1 cellular context compared by ENCODE assay signal in genomic region chr15:66505430-66505811, GRCh38.
TF ChIP-seq lines count a peak whose summit lies in the region.

No MANE protein-coding gene starts in this region.

TF ChIP-seq in HEK293, 187 proteins besides CTCF, POLR2A, EP300 and RAD21 (continued from another document):
- TF ChIP-seq ZNF610 (tag by site-specific recombination; IDR thresholded peaks at IDR 0.05; ENCODE audit: borderline replicate concordance) = no peak
- no peak; the same call in 1 of the 2 replicates for TF ChIP-seq WT1 (tag by site-specific recombination; IDR thresholded peaks at IDR 0.05)
- TF ChIP-seq ZNF366 (tag by site-specific recombination; conservative IDR thresholded peaks at IDR 0.05) = no peak
- TF ChIP-seq ZNF660 (tag by site-specific recombination; IDR thresholded peaks at IDR 0.05) = no peak; the same call in 1 of the 2 replicates
- no peak for TF ChIP-seq ZNF580 (tag by site-specific recombination; IDR thresholded peaks at IDR 0.05)
- TF ChIP-seq ZNF843 (tag by site-specific recombination; IDR thresholded peaks at IDR 0.05) = no peak
- no peak for TF ChIP-seq ZNF354C (tag by site-specific recombination; IDR thresholded peaks at IDR 0.05; ENCODE audit: borderline replicate concordance, low read depth)
- peak; percentile 2; the same call in 1 of the 2 replicates for TF ChIP-seq ZEB2 (tag by site-specific recombination; IDR thresholded peaks at IDR 0.05)
- TF ChIP-seq ZNF549 (tag by site-specific recombination; IDR thresholded peaks at IDR 0.05) = no peak
- TF ChIP-seq, protein P1, sequence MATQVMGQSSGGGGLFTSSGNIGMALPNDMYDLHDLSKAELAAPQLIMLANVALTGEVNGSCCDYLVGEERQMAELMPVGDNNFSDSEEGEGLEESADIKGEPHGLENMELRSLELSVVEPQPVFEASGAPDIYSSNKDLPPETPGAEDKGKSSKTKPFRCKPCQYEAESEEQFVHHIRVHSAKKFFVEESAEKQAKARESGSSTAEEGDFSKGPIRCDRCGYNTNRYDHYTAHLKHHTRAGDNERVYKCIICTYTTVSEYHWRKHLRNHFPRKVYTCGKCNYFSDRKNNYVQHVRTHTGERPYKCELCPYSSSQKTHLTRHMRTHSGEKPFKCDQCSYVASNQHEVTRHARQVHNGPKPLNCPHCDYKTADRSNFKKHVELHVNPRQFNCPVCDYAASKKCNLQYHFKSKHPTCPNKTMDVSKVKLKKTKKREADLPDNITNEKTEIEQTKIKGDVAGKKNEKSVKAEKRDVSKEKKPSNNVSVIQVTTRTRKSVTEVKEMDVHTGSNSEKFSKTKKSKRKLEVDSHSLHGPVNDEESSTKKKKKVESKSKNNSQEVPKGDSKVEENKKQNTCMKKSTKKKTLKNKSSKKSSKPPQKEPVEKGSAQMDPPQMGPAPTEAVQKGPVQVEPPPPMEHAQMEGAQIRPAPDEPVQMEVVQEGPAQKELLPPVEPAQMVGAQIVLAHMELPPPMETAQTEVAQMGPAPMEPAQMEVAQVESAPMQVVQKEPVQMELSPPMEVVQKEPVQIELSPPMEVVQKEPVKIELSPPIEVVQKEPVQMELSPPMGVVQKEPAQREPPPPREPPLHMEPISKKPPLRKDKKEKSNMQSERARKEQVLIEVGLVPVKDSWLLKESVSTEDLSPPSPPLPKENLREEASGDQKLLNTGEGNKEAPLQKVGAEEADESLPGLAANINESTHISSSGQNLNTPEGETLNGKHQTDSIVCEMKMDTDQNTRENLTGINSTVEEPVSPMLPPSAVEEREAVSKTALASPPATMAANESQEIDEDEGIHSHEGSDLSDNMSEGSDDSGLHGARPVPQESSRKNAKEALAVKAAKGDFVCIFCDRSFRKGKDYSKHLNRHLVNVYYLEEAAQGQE (tag by site-specific recombination; IDR thresholded peaks at IDR 0.05) = no peak
- TF ChIP-seq, protein P2, sequence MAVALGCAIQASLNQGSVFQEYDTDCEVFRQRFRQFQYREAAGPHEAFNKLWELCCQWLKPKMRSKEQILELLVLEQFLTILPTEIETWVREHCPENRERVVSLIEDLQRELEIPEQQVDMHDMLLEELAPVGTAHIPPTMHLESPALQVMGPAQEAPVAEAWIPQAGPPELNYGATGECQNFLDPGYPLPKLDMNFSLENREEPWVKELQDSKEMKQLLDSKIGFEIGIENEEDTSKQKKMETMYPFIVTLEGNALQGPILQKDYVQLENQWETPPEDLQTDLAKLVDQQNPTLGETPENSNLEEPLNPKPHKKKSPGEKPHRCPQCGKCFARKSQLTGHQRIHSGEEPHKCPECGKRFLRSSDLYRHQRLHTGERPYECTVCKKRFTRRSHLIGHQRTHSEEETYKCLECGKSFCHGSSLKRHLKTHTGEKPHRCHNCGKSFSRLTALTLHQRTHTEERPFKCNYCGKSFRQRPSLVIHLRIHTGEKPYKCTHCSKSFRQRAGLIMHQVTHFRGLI (tag by site-specific recombination; IDR thresholded peaks at IDR 0.05) = no peak
- peak; percentile 43; the same call in 1 of the 2 replicates for TF ChIP-seq GLIS2 (tag by site-specific recombination; IDR thresholded peaks at IDR 0.05)
- no peak for TF ChIP-seq ZNF555 (tag by site-specific recombination; conservative IDR thresholded peaks at IDR 0.05)
- no peak for TF ChIP-seq KLF17 (tag by site-specific recombination; IDR thresholded peaks at IDR 0.05)
- TF ChIP-seq ZNF350 (tag by site-specific recombination; IDR thresholded peaks at IDR 0.05) = no peak
- TF ChIP-seq ZXDB (tag by site-specific recombination; IDR thresholded peaks at IDR 0.05) = no peak
- TF ChIP-seq OSR2 (tag by site-specific recombination; IDR thresholded peaks at IDR 0.05) = no peak
